ENCODE assay signal across 1 cellular context in the genomic region with DNA sequence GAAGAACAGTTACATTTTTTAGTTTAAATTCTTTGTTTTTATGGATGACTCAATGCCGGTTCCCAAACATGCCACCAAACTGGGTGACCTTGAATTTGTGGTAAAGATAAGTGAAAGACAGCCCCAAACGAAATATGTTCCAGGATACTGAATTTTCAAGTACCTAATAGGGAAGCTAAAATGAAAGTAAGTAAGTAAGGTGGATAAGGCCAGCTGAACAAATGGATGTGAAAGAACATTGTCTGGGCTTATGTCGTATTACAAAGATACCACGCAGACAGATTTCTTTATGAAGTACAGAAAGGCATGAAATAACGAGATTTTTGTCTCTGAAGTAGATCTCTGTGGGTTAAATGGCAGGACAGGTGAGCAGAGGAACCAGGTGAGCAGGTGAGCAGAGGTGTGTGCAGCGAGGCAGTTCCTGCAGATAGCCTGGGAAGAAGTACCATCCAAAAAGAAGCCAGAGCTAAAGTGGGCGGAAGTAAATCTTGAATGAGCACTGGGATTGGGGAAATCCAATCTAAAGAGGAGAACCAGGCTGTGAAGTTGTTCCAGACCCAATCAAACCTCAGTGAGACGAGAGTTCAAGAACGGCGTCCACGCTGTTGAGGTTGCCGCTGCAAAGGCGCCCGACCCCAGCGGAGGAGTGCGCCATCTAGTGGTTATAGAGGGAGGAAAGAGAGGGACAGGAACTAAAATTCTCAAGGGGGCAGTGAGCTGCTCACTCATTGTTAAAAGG.
TF ChIP-seq lines count a peak whose summit lies in the region.

No MANE protein-coding gene starts in this region.

TF ChIP-seq in K562, 482 proteins besides CTCF, POLR2A, EP300 and RAD21 (continued from another document and continues in another):
- TF ChIP-seq CREB1 (IDR thresholded peaks at IDR 0.05) (no peak), CREB1 (CRISPR knock-in tag; IDR thresholded peaks at IDR 0.05) (no peak), ZNF347 (CRISPR knock-in tag; IDR thresholded peaks at IDR 0.05; ENCODE audit: low read depth) (no peak), KLF16 (IDR thresholded peaks at IDR 0.05) (peak; percentile 55; the same call in 1 of the 2 replicates), PHTF2 (CRISPR knock-in tag; IDR thresholded peaks at IDR 0.05) (no peak), ZEB2 (IDR thresholded peaks at IDR 0.05) (peak; percentile 59), ZNF586 (CRISPR knock-in tag; conservative IDR thresholded peaks at IDR 0.05) (no peak), CTCFL (IDR thresholded peaks at IDR 0.05; ENCODE audit: borderline replicate concordance, insufficient read depth, low read depth, low read length, poor library complexity, severe bottlenecking) (peak; percentile 82), ZNF444 (CRISPR knock-in tag; IDR thresholded peaks at IDR 0.05) (no peak), KDM4B (IDR thresholded peaks at IDR 0.05; ENCODE audit: borderline replicate concordance in 2 of 2, low read depth in 1 of 2) (no peak), RBM17 (IDR thresholded peaks at IDR 0.05; ENCODE audit: borderline replicate concordance, low read depth, low read length) (no peak), RBM25 (IDR thresholded peaks at IDR 0.05; ENCODE audit: low read depth, low read length, severe bottlenecking) (no peak), BRD4 (IDR thresholded peaks at IDR 0.05) (no peak), NUFIP1 (IDR thresholded peaks at IDR 0.05; ENCODE audit: partially characterized antibody) (no peak), HCFC1 (IDR thresholded peaks at IDR 0.05; ENCODE audit: low read depth, low read length) (no peak), E2F6 (IDR thresholded peaks at IDR 0.05; ENCODE audit: borderline replicate concordance in 1 of 2, extremely low read depth in 1 of 2, insufficient read depth in 1 of 2, insufficient read length in 1 of 2, low read depth in 1 of 2, low read length in 1 of 2, poor library complexity in 1 of 2, severe bottlenecking in 1 of 2) (peak; percentile 16 to 58), U2AF1 (optimal IDR thresholded peaks at IDR 0.05; ENCODE audit: low read depth, low read length) (no peak), NFE2 (IDR thresholded peaks at IDR 0.05; ENCODE audit: low read depth) (no peak), SAFB (IDR thresholded peaks at IDR 0.05; ENCODE audit: borderline replicate concordance, low read depth, low read length) (no peak), PHB2 (IDR thresholded peaks at IDR 0.05; ENCODE audit: low read depth) (no peak), PPARD (CRISPR knock-in tag; IDR thresholded peaks at IDR 0.05) (no peak), SRSF3 (IDR thresholded peaks at IDR 0.05; ENCODE audit: insufficient read depth, low read length) (no peak), ZBTB17 (CRISPR knock-in tag; IDR thresholded peaks at IDR 0.05) (no peak), RUNX1 (IDR thresholded peaks at IDR 0.05; ENCODE audit: low read depth) (no peak), CAMTA2 (CRISPR knock-in tag; conservative IDR thresholded peaks at IDR 0.05) (no peak), PYGO2 (tag; IDR thresholded peaks at IDR 0.05) (no peak), KAT8 (IDR thresholded peaks at IDR 0.05; ENCODE audit: low read depth) (no peak), TCF7L2 (IDR thresholded peaks at IDR 0.05; ENCODE audit: low read depth, low read length) (no peak), RB1 (IDR thresholded peaks at IDR 0.05; ENCODE audit: low read depth) (peak; percentile 62; the same call in 1 of the 2 replicates), ZNF24 (IDR thresholded peaks at IDR 0.05) (no peak), CC2D1A (IDR thresholded peaks at IDR 0.05) (no peak), NR3C1 (CRISPR knock-in tag; IDR thresholded peaks at IDR 0.05) (no peak), ZFP36 (IDR thresholded peaks at IDR 0.05; ENCODE audit: low read depth, low read length, partially characterized antibody) (peak; percentile 10), ZNF449 (CRISPR knock-in tag; IDR thresholded peaks at IDR 0.05) (no peak), RBM39 (optimal IDR thresholded peaks at IDR 0.05; ENCODE audit: low read depth, low read length) (no peak), ZNF561 (CRISPR knock-in tag; conservative IDR thresholded peaks at IDR 0.05) (no peak), RBM34 (IDR thresholded peaks at IDR 0.05; ENCODE audit: borderline replicate concordance, insufficient read depth, low read length) (no peak), NR4A1 (CRISPR knock-in tag; IDR thresholded peaks at IDR 0.05) (no peak), NR4A1 (tag; IDR thresholded peaks at IDR 0.05) (no peak), CREBBP (IDR thresholded peaks at IDR 0.05; ENCODE audit: low read depth, low read length) (no peak), HNRNPH1 (optimal IDR thresholded peaks at IDR 0.05; ENCODE audit: low read depth, low read length) (no peak), KLF10 (CRISPR knock-in tag; IDR thresholded peaks at IDR 0.05) (no peak), TBL1XR1 (IDR thresholded peaks at IDR 0.05; ENCODE audit: low read length in 2 of 2) (0 out of 4 replicates have a peak, but pooled peaks of 1 of the 2 experiments have one; percentile 33), RCOR1 (IDR thresholded peaks at IDR 0.05; ENCODE audit: borderline replicate concordance in 1 of 2, low read depth in 2 of 2, low read length in 2 of 2) (no peak), SIN3A (IDR thresholded peaks at IDR 0.05; ENCODE audit: borderline replicate concordance in 2 of 2, control insufficient read depth in 1 of 2, low read depth in 2 of 2, low read length in 2 of 2) (no peak), TRIM25 (IDR thresholded peaks at IDR 0.05; ENCODE audit: borderline replicate concordance) (no peak), MCM2 (IDR thresholded peaks at IDR 0.05; ENCODE audit: low read depth) (no peak)
- TF ChIP-seq, protein P1, sequence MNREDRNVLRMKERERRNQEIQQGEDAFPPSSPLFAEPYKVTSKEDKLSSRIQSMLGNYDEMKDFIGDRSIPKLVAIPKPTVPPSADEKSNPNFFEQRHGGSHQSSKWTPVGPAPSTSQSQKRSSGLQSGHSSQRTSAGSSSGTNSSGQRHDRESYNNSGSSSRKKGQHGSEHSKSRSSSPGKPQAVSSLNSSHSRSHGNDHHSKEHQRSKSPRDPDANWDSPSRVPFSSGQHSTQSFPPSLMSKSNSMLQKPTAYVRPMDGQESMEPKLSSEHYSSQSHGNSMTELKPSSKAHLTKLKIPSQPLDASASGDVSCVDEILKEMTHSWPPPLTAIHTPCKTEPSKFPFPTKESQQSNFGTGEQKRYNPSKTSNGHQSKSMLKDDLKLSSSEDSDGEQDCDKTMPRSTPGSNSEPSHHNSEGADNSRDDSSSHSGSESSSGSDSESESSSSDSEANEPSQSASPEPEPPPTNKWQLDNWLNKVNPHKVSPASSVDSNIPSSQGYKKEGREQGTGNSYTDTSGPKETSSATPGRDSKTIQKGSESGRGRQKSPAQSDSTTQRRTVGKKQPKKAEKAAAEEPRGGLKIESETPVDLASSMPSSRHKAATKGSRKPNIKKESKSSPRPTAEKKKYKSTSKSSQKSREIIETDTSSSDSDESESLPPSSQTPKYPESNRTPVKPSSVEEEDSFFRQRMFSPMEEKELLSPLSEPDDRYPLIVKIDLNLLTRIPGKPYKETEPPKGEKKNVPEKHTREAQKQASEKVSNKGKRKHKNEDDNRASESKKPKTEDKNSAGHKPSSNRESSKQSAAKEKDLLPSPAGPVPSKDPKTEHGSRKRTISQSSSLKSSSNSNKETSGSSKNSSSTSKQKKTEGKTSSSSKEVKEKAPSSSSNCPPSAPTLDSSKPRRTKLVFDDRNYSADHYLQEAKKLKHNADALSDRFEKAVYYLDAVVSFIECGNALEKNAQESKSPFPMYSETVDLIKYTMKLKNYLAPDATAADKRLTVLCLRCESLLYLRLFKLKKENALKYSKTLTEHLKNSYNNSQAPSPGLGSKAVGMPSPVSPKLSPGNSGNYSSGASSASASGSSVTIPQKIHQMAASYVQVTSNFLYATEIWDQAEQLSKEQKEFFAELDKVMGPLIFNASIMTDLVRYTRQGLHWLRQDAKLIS (CRISPR knock-in tag; IDR thresholded peaks at IDR 0.05): no peak
- TF ChIP-seq, protein P2, sequence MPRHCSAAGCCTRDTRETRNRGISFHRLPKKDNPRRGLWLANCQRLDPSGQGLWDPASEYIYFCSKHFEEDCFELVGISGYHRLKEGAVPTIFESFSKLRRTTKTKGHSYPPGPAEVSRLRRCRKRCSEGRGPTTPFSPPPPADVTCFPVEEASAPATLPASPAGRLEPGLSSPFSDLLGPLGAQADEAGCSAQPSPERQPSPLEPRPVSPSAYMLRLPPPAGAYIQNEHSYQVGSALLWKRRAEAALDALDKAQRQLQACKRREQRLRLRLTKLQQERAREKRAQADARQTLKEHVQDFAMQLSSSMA (CRISPR knock-in tag; IDR thresholded peaks at IDR 0.05): no peak
- TF ChIP-seq, protein P3, sequence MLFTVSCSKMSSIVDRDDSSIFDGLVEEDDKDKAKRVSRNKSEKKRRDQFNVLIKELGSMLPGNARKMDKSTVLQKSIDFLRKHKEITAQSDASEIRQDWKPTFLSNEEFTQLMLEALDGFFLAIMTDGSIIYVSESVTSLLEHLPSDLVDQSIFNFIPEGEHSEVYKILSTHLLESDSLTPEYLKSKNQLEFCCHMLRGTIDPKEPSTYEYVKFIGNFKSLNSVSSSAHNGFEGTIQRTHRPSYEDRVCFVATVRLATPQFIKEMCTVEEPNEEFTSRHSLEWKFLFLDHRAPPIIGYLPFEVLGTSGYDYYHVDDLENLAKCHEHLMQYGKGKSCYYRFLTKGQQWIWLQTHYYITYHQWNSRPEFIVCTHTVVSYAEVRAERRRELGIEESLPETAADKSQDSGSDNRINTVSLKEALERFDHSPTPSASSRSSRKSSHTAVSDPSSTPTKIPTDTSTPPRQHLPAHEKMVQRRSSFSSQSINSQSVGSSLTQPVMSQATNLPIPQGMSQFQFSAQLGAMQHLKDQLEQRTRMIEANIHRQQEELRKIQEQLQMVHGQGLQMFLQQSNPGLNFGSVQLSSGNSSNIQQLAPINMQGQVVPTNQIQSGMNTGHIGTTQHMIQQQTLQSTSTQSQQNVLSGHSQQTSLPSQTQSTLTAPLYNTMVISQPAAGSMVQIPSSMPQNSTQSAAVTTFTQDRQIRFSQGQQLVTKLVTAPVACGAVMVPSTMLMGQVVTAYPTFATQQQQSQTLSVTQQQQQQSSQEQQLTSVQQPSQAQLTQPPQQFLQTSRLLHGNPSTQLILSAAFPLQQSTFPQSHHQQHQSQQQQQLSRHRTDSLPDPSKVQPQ (CRISPR knock-in tag; IDR thresholded peaks at IDR 0.05; ENCODE audit: borderline replicate concordance): no peak
- TF ChIP-seq, protein P4, sequence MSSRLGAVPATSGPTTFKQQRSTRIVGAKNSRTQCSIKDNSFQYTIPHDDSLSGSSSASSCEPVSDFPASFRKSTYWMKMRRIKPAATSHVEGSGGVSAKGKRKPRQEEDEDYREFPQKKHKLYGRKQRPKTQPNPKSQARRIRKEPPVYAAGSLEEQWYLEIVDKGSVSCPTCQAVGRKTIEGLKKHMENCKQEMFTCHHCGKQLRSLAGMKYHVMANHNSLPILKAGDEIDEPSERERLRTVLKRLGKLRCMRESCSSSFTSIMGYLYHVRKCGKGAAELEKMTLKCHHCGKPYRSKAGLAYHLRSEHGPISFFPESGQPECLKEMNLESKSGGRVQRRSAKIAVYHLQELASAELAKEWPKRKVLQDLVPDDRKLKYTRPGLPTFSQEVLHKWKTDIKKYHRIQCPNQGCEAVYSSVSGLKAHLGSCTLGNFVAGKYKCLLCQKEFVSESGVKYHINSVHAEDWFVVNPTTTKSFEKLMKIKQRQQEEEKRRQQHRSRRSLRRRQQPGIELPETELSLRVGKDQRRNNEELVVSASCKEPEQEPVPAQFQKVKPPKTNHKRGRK (tag; IDR thresholded peaks at IDR 0.05): no peak
- TF ChIP-seq, protein P5, sequence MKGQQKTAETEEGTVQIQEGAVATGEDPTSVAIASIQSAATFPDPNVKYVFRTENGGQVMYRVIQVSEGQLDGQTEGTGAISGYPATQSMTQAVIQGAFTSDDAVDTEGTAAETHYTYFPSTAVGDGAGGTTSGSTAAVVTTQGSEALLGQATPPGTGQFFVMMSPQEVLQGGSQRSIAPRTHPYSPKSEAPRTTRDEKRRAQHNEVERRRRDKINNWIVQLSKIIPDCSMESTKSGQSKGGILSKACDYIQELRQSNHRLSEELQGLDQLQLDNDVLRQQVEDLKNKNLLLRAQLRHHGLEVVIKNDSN (CRISPR knock-in tag; IDR thresholded peaks at IDR 0.05): no peak
